In the genomic region with DNA sequence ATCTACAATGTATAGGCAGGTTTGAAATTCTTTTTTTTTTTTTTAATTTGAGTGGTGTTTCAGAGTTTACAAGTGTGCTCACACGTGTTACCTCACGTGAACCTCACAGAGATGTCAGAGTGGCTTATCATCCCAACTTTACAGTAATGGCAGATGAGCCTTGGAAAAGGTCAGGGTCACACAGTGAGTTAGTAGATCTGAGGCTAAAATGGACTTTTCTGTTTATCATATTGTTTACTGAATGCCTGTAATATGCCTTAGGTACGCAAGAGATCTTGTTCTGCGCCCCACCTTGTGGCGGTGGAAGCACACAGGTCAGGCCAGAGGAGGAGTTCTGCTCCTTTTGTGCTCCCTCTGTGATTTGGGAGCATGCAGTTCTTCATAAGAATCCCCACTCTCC, we compare ENCODE assay signal across 1 cellular context.
TF ChIP-seq lines count a peak whose summit lies in the region.

No MANE protein-coding gene starts in this region.

TF ChIP-seq in GM23338, 12 proteins besides CTCF, POLR2A, EP300 and RAD21 (continued from another document):
- TF ChIP-seq ZNF462 (CRISPR knock-in tag; IDR thresholded peaks at IDR 0.05) = no peak
- TF ChIP-seq CREB1 (CRISPR knock-in tag; IDR thresholded peaks at IDR 0.05; ENCODE audit: low read depth) = no peak
- TF ChIP-seq ZNF331 (CRISPR knock-in tag; IDR thresholded peaks at IDR 0.05; ENCODE audit: low read depth) = no peak
- TF ChIP-seq, protein P1, sequence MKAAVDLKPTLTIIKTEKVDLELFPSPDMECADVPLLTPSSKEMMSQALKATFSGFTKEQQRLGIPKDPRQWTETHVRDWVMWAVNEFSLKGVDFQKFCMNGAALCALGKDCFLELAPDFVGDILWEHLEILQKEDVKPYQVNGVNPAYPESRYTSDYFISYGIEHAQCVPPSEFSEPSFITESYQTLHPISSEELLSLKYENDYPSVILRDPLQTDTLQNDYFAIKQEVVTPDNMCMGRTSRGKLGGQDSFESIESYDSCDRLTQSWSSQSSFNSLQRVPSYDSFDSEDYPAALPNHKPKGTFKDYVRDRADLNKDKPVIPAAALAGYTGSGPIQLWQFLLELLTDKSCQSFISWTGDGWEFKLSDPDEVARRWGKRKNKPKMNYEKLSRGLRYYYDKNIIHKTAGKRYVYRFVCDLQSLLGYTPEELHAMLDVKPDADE (IDR thresholded peaks at IDR 0.05) = no peak
- TF ChIP-seq POLR2AphosphoS5 (IDR thresholded peaks at IDR 0.05; ENCODE audit: low read depth) = no peak
- no peak for TF ChIP-seq ZNF114 (CRISPR knock-in tag; IDR thresholded peaks at IDR 0.05)
- TF ChIP-seq EZH2 (IDR thresholded peaks at IDR 0.05; ENCODE audit: low read depth, unreplicated experiment) = no peak
- TF ChIP-seq JUNB (IDR thresholded peaks at IDR 0.05; ENCODE audit: unreplicated experiment) = no peak
- no peak for TF ChIP-seq NANOG (IDR thresholded peaks at IDR 0.05; ENCODE audit: borderline replicate concordance)
TF ChIP-seq in GM23338: peak in this region for 0.
